Comparison of ENCODE assay signal across 10 cellular contexts in genomic region chr16:29947897-29948296, GRCh38.
"Had no signal": no experiment of that assay in that cellular context is flagged by ENCODE, and none has a peak within 500 bp of the region (broad histone marks: within the 10 kb centered on the region; RNA-seq: fewer than 3 reads in every experiment).

No MANE protein-coding gene starts in this region.

- H3K4me3 Mint-ChIP-seq: GM23338, H9, HFFc6 had no signal

- ATAC-seq: GM23338, HCT116 had no signal

- H3K4me2 ChIP-seq: GM23338 had no signal

- H3K4me3 ChIP-seq: GM23248, GM23338, HAP-1 had no signal

- FAIRE-seq: H1, H54 had no signal

- H3K9ac ChIP-seq: GM23248 had no signal

- H2AFZ ChIP-seq: GM23248, GM23338 had no signal

- H3K27ac ChIP-seq: GM23248 had no signal

- H3K9me3 Mint-ChIP-seq: H9 had no signal

- H3K36me3 ChIP-seq: HAP-1 had no signal

- H3K27ac Mint-ChIP-seq: GM23338, H9, HFFc6 had no signal

- DNase-seq: GM23248, H7, H9, HCEC 1CT, HFFc6 had no signal
